In the genomic region with DNA sequence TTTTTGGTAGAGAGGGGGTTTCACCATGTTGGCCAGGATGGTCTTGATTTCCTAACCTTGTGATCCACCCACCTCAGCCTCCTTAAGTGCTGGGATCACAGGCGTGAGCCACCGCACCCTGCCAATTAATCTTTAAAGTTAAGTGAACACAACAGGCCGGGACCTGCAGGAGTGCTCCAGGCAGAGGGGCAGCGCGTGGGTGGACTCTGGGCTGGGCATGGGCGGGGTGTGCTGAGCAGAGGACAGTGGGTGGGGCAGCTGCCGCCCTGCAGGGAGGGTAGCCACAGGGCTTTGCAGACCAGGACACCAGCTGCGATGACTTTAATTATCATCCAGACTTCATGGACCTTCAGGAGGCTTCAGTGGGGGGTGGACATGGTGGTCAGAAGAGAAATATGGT, we compare ENCODE assay signal across 29 cellular contexts. TPM values are rescaled to one million over a fixed set of nuclear protein-coding genes. Genes with fewer than 3 reads are reported as not detected.
DNase-seq lines count a peak whose midpoint lies in the region; ATAC-seq, FAIRE-seq and TF ChIP-seq lines count a peak whose summit lies in the region.
"Had no signal": no experiment of that assay in that cellular context is flagged by ENCODE, and none has a peak within 500 bp of the region (broad histone marks: within the 10 kb centered on the region; RNA-seq: fewer than 3 reads in every experiment).

No MANE protein-coding gene starts in this region.

- H3K27me3 ChIP-seq in bronchial epithelial cell (ENCODE audit: control insufficient read depth, insufficient read depth, low read length) = no peaks in the 10 kb centered on the region
- H3K27me3 ChIP-seq in H7 (ENCODE audit: control insufficient read depth, insufficient read depth, low read length) = no peaks in the 10 kb centered on the region
- H3K27me3 ChIP-seq: BLaER1 had no signal

- H3K4me3 ChIP-seq in HEK293 (ENCODE audit: low read depth, low read length) (no peak overlapping the region), bronchial epithelial cell (ENCODE audit: low read depth, low read length) (no peak overlapping the region), mucosa of descending colon (no peak overlapping the region), H7 (ENCODE audit: insufficient read depth, low read depth, low read length) (no peak overlapping the region)
- H3K4me3 ChIP-seq: BLaER1, PC-9 had no signal

- H3K9me3 ChIP-seq in HEK293 (ENCODE audit: control insufficient read depth, insufficient read depth, low read depth, low read length) (no peaks in the 10 kb centered on the region), mucosa of descending colon (no peaks in the 10 kb centered on the region)

- H3K4me1 Mint-ChIP-seq in activated CD8-positive, alpha-beta T cell treated with anti-CD3 and anti-CD28 coated beads, Interleukin-2, amount 10 ng/mL, durations not matched to agents 7 days and 5 days (ENCODE audit: low read depth) = no peaks in the 10 kb centered on the region
- H3K4me1 Mint-ChIP-seq: CD4-positive, CD25-positive, alpha-beta regulatory T cell had no signal

- intact Hi-C loops in mucosa of descending colon (cut with DNase I, micrococcal nuclease) = no loop called here

- ATAC-seq in mucosa of descending colon = peak; percentile 58
- ATAC-seq in activated CD8-positive, alpha-beta T cell treated with anti-CD3 and anti-CD28 coated beads, Interleukin-2, amount 10 ng/mL, durations not matched to agents 7 days and 5 days = no peak

- TF ChIP-seq CTCF in HEK293 (tag by site-specific recombination; IDR thresholded peaks at IDR 0.05) = no peak
- TF ChIP-seq CTCF in bronchial epithelial cell (IDR thresholded peaks at IDR 0.05; ENCODE audit: insufficient read depth, low read length, severe bottlenecking) = no peak
- TF ChIP-seq CTCF in mucosa of descending colon (IDR thresholded peaks at IDR 0.05) = no peak

- CTCF ChIA-PET in HEK293 (lab: Yijun Ruan, JAX) = no interaction called here
- CTCF ChIA-PET in activated CD8-positive, alpha-beta T cell treated with anti-CD3 and anti-CD28 coated beads, Interleukin-2, amount 10 ng/mL, durations not matched to agents 7 days and 5 days (lab: Charles Lee) = no interaction called here

- H3K4me1 ChIP-seq in HEK293 (ENCODE audit: control insufficient read depth, insufficient read depth, low read length) = no peaks in the 10 kb centered on the region
- no peaks in the 10 kb centered on the region for H3K4me1 ChIP-seq in mucosa of descending colon (ENCODE audit: low read depth)
- H3K4me1 ChIP-seq: BLaER1 had no signal

- no peaks in the 10 kb centered on the region for H3K9me3 Mint-ChIP-seq in activated CD8-positive, alpha-beta T cell treated with anti-CD3 and anti-CD28 coated beads, Interleukin-2, amount 10 ng/mL, durations not matched to agents 7 days and 5 days (ENCODE audit: insufficient read depth)

- no peak overlapping the region for H3K27ac ChIP-seq in HEK293 (ENCODE audit: extremely low read depth, low read depth, low read length)
- H3K27ac ChIP-seq: BLaER1, KMS-11, PC-9 had no signal

- POLR2A ChIA-PET in HEK293 (lab: Yijun Ruan, JAX) = no interaction called here
- POLR2A ChIA-PET in activated CD8-positive, alpha-beta T cell treated with anti-CD3 and anti-CD28 coated beads, Interleukin-2, amount 10 ng/mL, durations not matched to agents 7 days and 5 days (lab: Charles Lee) = no interaction called here

- no peaks in the 10 kb centered on the region for H3K36me3 Mint-ChIP-seq in activated CD8-positive, alpha-beta T cell treated with anti-CD3 and anti-CD28 coated beads, Interleukin-2, amount 10 ng/mL, durations not matched to agents 7 days and 5 days (ENCODE audit: low read depth)
- H3K36me3 Mint-ChIP-seq: CD4-positive, CD25-positive, alpha-beta regulatory T cell had no signal

- H3K36me3 ChIP-seq in HEK293 (ENCODE audit: control insufficient read depth in 2 of 2, insufficient read depth in 1 of 2, low read length in 2 of 2) (no peaks in the 10 kb centered on the region), bronchial epithelial cell (ENCODE audit: control insufficient read depth, insufficient read depth, low read length) (no peaks in the 10 kb centered on the region), mucosa of descending colon (ENCODE audit: low read depth) (no peaks in the 10 kb centered on the region), H7 (replicated peaks; ENCODE audit: control insufficient read depth, insufficient read depth, low read length) (no peaks in the 10 kb centered on the region)
- H3K36me3 ChIP-seq: BLaER1 had no signal

- H3K27me3 Mint-ChIP-seq in activated CD8-positive, alpha-beta T cell treated with anti-CD3 and anti-CD28 coated beads, Interleukin-2, amount 10 ng/mL, durations not matched to agents 7 days and 5 days (ENCODE audit: low read depth) = peaks cover 16% of the 10 kb centered on the region

- DNase-seq in NCI-H69 (lab: John Stamatoyannopoulos, UW) (peak; percentile 12), bronchial epithelial cell (ENCODE audit: low read depth) (peak; percentile 50), mucosa of descending colon (no peak), DMS153 treated with DMSO at 0.1 percent for 48 hours (lab: John Stamatoyannopoulos, UW; ENCODE audit: unreplicated experiment) (no peak), H7 (no peak)
- no peak for DNase-seq in activated CD8-positive, alpha-beta T cell treated with anti-CD3 and anti-CD28 coated beads, Interleukin-2, amount 10 ng/mL, durations not matched to agents 7 days and 5 days
- DNase-seq in activated CD8-positive, alpha-beta memory T cell treated with anti-CD3 and anti-CD28 coated beads, Interleukin-2, amount 50 U/mL, for 48 hours = no peak
- DNase-seq: CD4-positive, CD25-positive, alpha-beta regulatory T cell; DMS53; NCI-H1048; NCI-H1417; NCI-H187; NCI-H2107; NCI-H446; NCI-H524 treated with DMSO at 0.1 percent for 48 hours; NCI-H82; PC-9; SHP77; T-helper 1 cell had no signal

- no peak overlapping the region for H3K27ac Mint-ChIP-seq in activated CD8-positive, alpha-beta T cell treated with anti-CD3 and anti-CD28 coated beads, Interleukin-2, amount 10 ng/mL, durations not matched to agents 7 days and 5 days
- H3K27ac Mint-ChIP-seq: CD4-positive, CD25-positive, alpha-beta regulatory T cell had no signal

- H3K4me3 Mint-ChIP-seq in activated CD8-positive, alpha-beta T cell treated with anti-CD3 and anti-CD28 coated beads, Interleukin-2, amount 10 ng/mL, durations not matched to agents 7 days and 5 days = no peak overlapping the region

- FAIRE-seq in bronchial epithelial cell (lab: Jason Lieb, UNC) = no peak
- FAIRE-seq: A204.1, D721Med, G401.6, H1, HTR-8/SVneo had no signal

TF ChIP-seq in HEK293, 187 proteins besides CTCF, POLR2A, EP300 and RAD21 (continues in another document):
- TF ChIP-seq ZNF707 (tag by site-specific recombination; IDR thresholded peaks at IDR 0.05) (no peak), ZFHX2 (tag by site-specific recombination; conservative IDR thresholded peaks at IDR 0.05) (peak; percentile 49; the same call in 1 of the 2 replicates), ZNF19 (tag by site-specific recombination; IDR thresholded peaks at IDR 0.05; ENCODE audit: low read depth) (no peak), ZNF404 (tag by site-specific recombination; IDR thresholded peaks at IDR 0.05) (no peak), BCL11A (tag by site-specific recombination; IDR thresholded peaks at IDR 0.05; ENCODE audit: low read depth) (no peak), KLF1 (tag by site-specific recombination; IDR thresholded peaks at IDR 0.05) (peak; percentile 90), ZNF24 (tag by site-specific recombination; IDR thresholded peaks at IDR 0.05) (no peak), ZNF391 (tag by site-specific recombination; IDR thresholded peaks at IDR 0.05; ENCODE audit: borderline replicate concordance, low read depth) (no peak)
- TF ChIP-seq, protein P1, sequence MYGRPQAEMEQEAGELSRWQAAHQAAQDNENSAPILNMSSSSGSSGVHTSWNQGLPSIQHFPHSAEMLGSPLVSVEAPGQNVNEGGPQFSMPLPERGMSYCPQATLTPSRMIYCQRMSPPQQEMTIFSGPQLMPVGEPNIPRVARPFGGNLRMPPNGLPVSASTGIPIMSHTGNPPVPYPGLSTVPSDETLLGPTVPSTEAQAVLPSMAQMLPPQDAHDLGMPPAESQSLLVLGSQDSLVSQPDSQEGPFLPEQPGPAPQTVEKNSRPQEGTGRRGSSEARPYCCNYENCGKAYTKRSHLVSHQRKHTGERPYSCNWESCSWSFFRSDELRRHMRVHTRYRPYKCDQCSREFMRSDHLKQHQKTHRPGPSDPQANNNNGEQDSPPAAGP (tag by site-specific recombination; IDR thresholded peaks at IDR 0.05) = no peak
- TF ChIP-seq, protein P2, sequence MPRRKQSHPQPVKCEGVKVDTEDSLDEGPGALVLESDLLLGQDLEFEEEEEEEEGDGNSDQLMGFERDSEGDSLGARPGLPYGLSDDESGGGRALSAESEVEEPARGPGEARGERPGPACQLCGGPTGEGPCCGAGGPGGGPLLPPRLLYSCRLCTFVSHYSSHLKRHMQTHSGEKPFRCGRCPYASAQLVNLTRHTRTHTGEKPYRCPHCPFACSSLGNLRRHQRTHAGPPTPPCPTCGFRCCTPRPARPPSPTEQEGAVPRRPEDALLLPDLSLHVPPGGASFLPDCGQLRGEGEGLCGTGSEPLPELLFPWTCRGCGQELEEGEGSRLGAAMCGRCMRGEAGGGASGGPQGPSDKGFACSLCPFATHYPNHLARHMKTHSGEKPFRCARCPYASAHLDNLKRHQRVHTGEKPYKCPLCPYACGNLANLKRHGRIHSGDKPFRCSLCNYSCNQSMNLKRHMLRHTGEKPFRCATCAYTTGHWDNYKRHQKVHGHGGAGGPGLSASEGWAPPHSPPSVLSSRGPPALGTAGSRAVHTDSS (tag by site-specific recombination; IDR thresholded peaks at IDR 0.05) = no peak

RNA-seq across cellular contexts. Expression of a gene that starts 8.8 kb away (rescaled TPM):
- total RNA-seq in bronchial epithelial cell (not detected in 2 replicates), mucosa of descending colon (not detected)
- not detected for total RNA-seq in activated CD8-positive, alpha-beta T cell treated with anti-CD3 and anti-CD28 coated beads, Interleukin-2, amount 10 ng/mL, durations not matched to agents 7 days and 5 days
- total RNA-seq in H7 (2014; rRNA removed; shearing (Covaris generic)) = 0.10 TPM in 1 of 2 replicates, not detected in the other
- total RNA-seq: CD4-positive, CD25-positive, alpha-beta regulatory T cell; H1; PC-9; RPMI7951; SK-MEL-5 had no signal

RNA-seq across cellular contexts. Expression of a gene that starts 35.3 kb away (rescaled TPM):
- total RNA-seq in bronchial epithelial cell = under 0.01 TPM in 1 of 2 replicates, not detected in the other
- total RNA-seq in mucosa of descending colon = under 1 TPM; 0.16 to 0.55 (median 0.52) TPM
- not detected for total RNA-seq in activated CD8-positive, alpha-beta T cell treated with anti-CD3 and anti-CD28 coated beads, Interleukin-2, amount 10 ng/mL, durations not matched to agents 7 days and 5 days
- 0.04 and 0.14 TPM in 2 replicates for total RNA-seq in H7 (2014; rRNA removed; shearing (Covaris generic))
- total RNA-seq: CD4-positive, CD25-positive, alpha-beta regulatory T cell; PC-9; RPMI7951; SK-MEL-5 had no signal

Comparison
In these comparisons a context has a peak if more than half of its experiments do, and no peak if none do; other contexts are left out.
1. DNase-seq: peak in NCI-H69 (single experiment) and bronchial epithelial cell (single experiment); none in mucosa of descending colon (0 of 3), DMS153 treated with DMSO at 0.1 percent for 48 hours (single experiment), activated CD8-positive, alpha-beta T cell treated with anti-CD3 and anti-CD28 coated beads, Interleukin-2, amount 10 ng/mL, durations not matched to agents 7 days and 5 days (single experiment), H7 (single experiment) and activated CD8-positive, alpha-beta memory T cell treated with anti-CD3 and anti-CD28 coated beads, Interleukin-2, amount 50 U/mL, for 48 hours (single experiment).